8 cellular contexts compared by ENCODE assay signal in genomic region chr12:51819851-51820720, GRCh38. TPM values are rescaled to one million over a fixed set of nuclear protein-coding genes. Genes with fewer than 3 reads are reported as not detected.
A peak's percentile ranks its signal among the peaks of the same experiment; 100 is the strongest.
DNase-seq lines count a peak whose midpoint lies in the region; ATAC-seq and TF ChIP-seq lines count a peak whose summit lies in the region.

No MANE protein-coding gene starts in this region.

- peaks cover 0 to 16% (median 0%) of the 10 kb centered on the region in 11 experiments; a peak in 2 of 22 replicates for H4K20me1 ChIP-seq in BLaER1 treated with 17β-estradiol and CSF1 and Interleukin-3, amounts not matched to agents 10 nM and 100 nM

- H3K4me1 Mint-ChIP-seq in activated CD4-positive, alpha-beta memory T cell treated with anti-CD3 and anti-CD28 coated beads, Interleukin-2, amount 10 ng/mL, durations not matched to agents 7 days and 5 days = peaks cover 15% of the 10 kb centered on the region

- CTCF ChIA-PET in activated CD4-positive, alpha-beta memory T cell treated with anti-CD3 and anti-CD28 coated beads, Interleukin-2, amount 10 ng/mL, durations not matched to agents 7 days and 5 days (lab: Charles Lee) = interaction anchor here (0.5 to 1.5 kb wide), 10 partner anchors 10 to 399 kb away, joined by 3 to 5 read pairs (median 4); no protein-coding TSS in a partner anchor

- no peak overlapping the region for H3K27ac Mint-ChIP-seq in activated CD4-positive, alpha-beta memory T cell treated with anti-CD3 and anti-CD28 coated beads, Interleukin-2, amount 10 ng/mL, durations not matched to agents 7 days and 5 days

- peak overlapping the region; percentile 87 to 99 (median 98); a peak in 21 of 22 replicates for H3K27ac ChIP-seq in BLaER1 treated with 17β-estradiol and CSF1 and Interleukin-3, amounts not matched to agents 10 nM and 100 nM
- H3K27ac ChIP-seq in spleen = peak overlapping the region; percentile 68 to 88 (median 84)

- H3K4me1 ChIP-seq in BLaER1 treated with 17β-estradiol and CSF1 and Interleukin-3, amounts not matched to agents 10 nM and 100 nM = peaks cover 20 to 62% (median 46%) of the 10 kb centered on the region in 10 experiments
- H3K4me1 ChIP-seq in spleen = peaks cover 4 to 65% (median 31%) of the 10 kb centered on the region in 6 donors

- H3K27me3 ChIP-seq in BLaER1 treated with 17β-estradiol and CSF1 and Interleukin-3, amounts not matched to agents 10 nM and 100 nM = peaks cover 11 to 21% (median 13%) of the 10 kb centered on the region in 11 experiments
- H3K27me3 ChIP-seq in spleen (replicated peaks in 1 of 7) = peaks cover 0 to 51% (median 4%) of the 10 kb centered on the region in 7 donors

- TF ChIP-seq CTCF in spleen (IDR thresholded peaks at IDR 0.05 in 8 of 11, conservative IDR thresholded peaks at IDR 0.05 in 3 of 11) = peak in 1 of 11 experiments; percentile 13

- ATAC-seq in left ventricle myocardium superior (peak; percentile 41), HG03135 (IDR thresholded peaks at IDR 0.05; ENCODE audit: unreplicated experiment) (no peak)

- TF ChIP-seq EP300 in Ishikawa (IDR thresholded peaks at IDR 0.05; ENCODE audit: borderline replicate concordance) = no peak

- H3K4me2 ChIP-seq in BLaER1 treated with 17β-estradiol and CSF1 and Interleukin-3, amounts not matched to agents 10 nM and 100 nM = peak overlapping the region; percentile 86 to 99 (median 91)

- intact Hi-C loops in left ventricle myocardium superior (cut with micrococcal nuclease) = loop anchor here (10.0 kb wide), 1 partner anchor 395 kb away; the partner anchor contains the start of gene SLC4A8
- intact Hi-C loops in spleen (cut with DNase I; ENCODE audit: low total_unique reads) = no loop called here

- DNase-seq in activated CD4-positive, alpha-beta memory T cell treated with anti-CD3 and anti-CD28 coated beads, Interleukin-2, amount 10 ng/mL, durations not matched to agents 7 days and 5 days = no peak
- DNase-seq in left ventricle myocardium superior (peak; percentile 61), spleen (no peak), GM19238 (ENCODE audit: insufficient read length, low spot score) (no peak), inferior parietal cortex (ENCODE audit: extremely low spot score) (no peak)

- H3K9me3 Mint-ChIP-seq in activated CD4-positive, alpha-beta memory T cell treated with anti-CD3 and anti-CD28 coated beads, Interleukin-2, amount 10 ng/mL, durations not matched to agents 7 days and 5 days = no peaks in the 10 kb centered on the region

- no peak for TF ChIP-seq POLR2A in spleen (IDR thresholded peaks at IDR 0.05)

- POLR2A ChIA-PET in activated CD4-positive, alpha-beta memory T cell treated with anti-CD3 and anti-CD28 coated beads, Interleukin-2, amount 10 ng/mL, durations not matched to agents 7 days and 5 days (lab: Charles Lee) = interaction anchor here (1.0 to 1.6 kb wide), 5 partner anchors 11 to 602 kb away, joined by 3 to 8 read pairs (median 3); partner anchors contain the start of gene ATG101

- no peak for TF ChIP-seq RAD21 in Ishikawa (IDR thresholded peaks at IDR 0.05; ENCODE audit: low read depth)

- peak overlapping the region; percentile 61 for H3K4me3 Mint-ChIP-seq in activated CD4-positive, alpha-beta memory T cell treated with anti-CD3 and anti-CD28 coated beads, Interleukin-2, amount 10 ng/mL, durations not matched to agents 7 days and 5 days

- peaks cover 0 to 3% (median 0%) of the 10 kb centered on the region in 11 experiments; a peak in 3 of 22 replicates for H3K36me3 ChIP-seq in BLaER1 treated with 17β-estradiol and CSF1 and Interleukin-3, amounts not matched to agents 10 nM and 100 nM
- no peaks in the 10 kb centered on the region for H3K36me3 ChIP-seq in spleen

- H3K27me3 Mint-ChIP-seq in activated CD4-positive, alpha-beta memory T cell treated with anti-CD3 and anti-CD28 coated beads, Interleukin-2, amount 10 ng/mL, durations not matched to agents 7 days and 5 days = peaks cover 36% of the 10 kb centered on the region

- 23 to 41% (median 32%) methylated on average over 29 to 49 of the region's 49 CpGs for WGBS in spleen, 5 donors

- H3K36me3 Mint-ChIP-seq in activated CD4-positive, alpha-beta memory T cell treated with anti-CD3 and anti-CD28 coated beads, Interleukin-2, amount 10 ng/mL, durations not matched to agents 7 days and 5 days (ENCODE audit: low read depth) = no peaks in the 10 kb centered on the region

- H3K4me3 ChIP-seq in BLaER1 treated with 17β-estradiol and CSF1 and Interleukin-3, amounts not matched to agents 10 nM and 100 nM = peak overlapping the region; percentile 63 to 91 (median 81)
- peak overlapping the region; percentile 46 to 87 (median 56) for H3K4me3 ChIP-seq in spleen

- peak overlapping the region; percentile 91 to 99 (median 97) for H3K9ac ChIP-seq in BLaER1 treated with 17β-estradiol and CSF1 and Interleukin-3, amounts not matched to agents 10 nM and 100 nM

- no peaks in the 10 kb centered on the region for H3K9me3 ChIP-seq in BLaER1 treated with 17β-estradiol and CSF1 and Interleukin-3, amounts not matched to agents 10 nM and 100 nM (replicated peaks in 1 of 11)
- H3K9me3 ChIP-seq in spleen = no peaks in the 10 kb centered on the region

TF ChIP-seq in Ishikawa, 13 proteins besides CTCF, POLR2A, EP300 and RAD21:
- TF ChIP-seq ZBTB7A (IDR thresholded peaks at IDR 0.05; ENCODE audit: low read depth) = peak; percentile 61; the same call in 1 of the 2 replicates
- TF ChIP-seq CREB1 (IDR thresholded peaks at IDR 0.05; ENCODE audit: low read depth) = no peak
- no peak for TF ChIP-seq YY1 (IDR thresholded peaks at IDR 0.05; ENCODE audit: low read depth)
- peak; percentile 72 for TF ChIP-seq EGR1 (IDR thresholded peaks at IDR 0.05)
- no peak for TF ChIP-seq CEBPB (IDR thresholded peaks at IDR 0.05)
- peak; percentile 51; the same call in 1 of the 2 replicates for TF ChIP-seq MAX (IDR thresholded peaks at IDR 0.05)
- no peak for TF ChIP-seq USF1 (IDR thresholded peaks at IDR 0.05)
- peak; percentile 39; the same call in 1 of the 2 replicates for TF ChIP-seq NFIC (IDR thresholded peaks at IDR 0.05)
- peak; percentile 23; the same call in 1 of the 2 replicates for TF ChIP-seq TCF12 (IDR thresholded peaks at IDR 0.05; ENCODE audit: low read depth)
- TF ChIP-seq TAF1 (IDR thresholded peaks at IDR 0.05; ENCODE audit: low read depth) = 0 out of 2 replicates have a peak, but pooled peaks have one; percentile 30
- no peak for TF ChIP-seq REST (IDR thresholded peaks at IDR 0.05; ENCODE audit: low read depth)
- TF ChIP-seq TEAD4 (IDR thresholded peaks at IDR 0.05) = no peak; the same call in 1 of the 2 replicates
- TF ChIP-seq FOXM1 (IDR thresholded peaks at IDR 0.05; ENCODE audit: borderline replicate concordance, low read depth) = no peak

RNA-seq across cellular contexts. Expression of gene FIGNL2, which starts 28.4 kb away (rescaled TPM):
- under 1 TPM; 0.23 to 0.33 TPM for total RNA-seq in activated CD4-positive, alpha-beta memory T cell treated with anti-CD3 and anti-CD28 coated beads, Interleukin-2, amount 10 ng/mL, durations not matched to agents 7 days and 5 days
- total RNA-seq in left ventricle myocardium superior = 0.35 TPM
- total RNA-seq in spleen = 1 to 10 TPM in 6 of 7 donors, under 1 TPM in 1; 0.83 to 3.0 (median 1.6) TPM
- polyA plus RNA-seq in spleen = under 1 TPM; 0.20 to 0.51 (median 0.20) TPM
